In the genomic region with DNA sequence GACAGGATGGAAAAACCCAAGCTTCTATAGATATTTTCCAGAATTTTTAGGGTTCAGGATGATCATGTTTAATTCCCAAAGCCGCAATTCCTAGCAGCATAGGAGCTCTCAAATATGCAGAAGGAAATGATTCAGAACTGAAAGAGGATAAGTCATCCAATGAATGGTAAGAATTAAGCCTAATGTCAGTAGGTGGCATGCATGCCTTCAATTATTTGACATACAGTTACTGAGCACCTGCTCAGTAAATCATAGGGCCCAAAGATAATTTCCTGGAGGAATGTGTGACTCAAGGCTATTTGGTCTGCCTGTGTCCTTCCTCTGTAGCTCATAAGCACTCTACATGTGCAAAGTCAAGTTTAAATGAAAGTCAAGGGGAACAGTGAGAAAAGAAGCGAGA, we compare ENCODE assay signal across 18 cellular contexts.
DNase-seq lines count a peak whose midpoint lies in the region; ATAC-seq, FAIRE-seq and TF ChIP-seq lines count a peak whose summit lies in the region.
"Had no signal": no experiment of that assay in that cellular context is flagged by ENCODE, and none has a peak within 500 bp of the region (broad histone marks: within the 10 kb centered on the region; RNA-seq: fewer than 3 reads in every experiment).

No MANE protein-coding gene starts in this region.

- H3K4me3 Mint-ChIP-seq in CD4-positive, alpha-beta T cell, result no peak overlapping the region
- H3K4me3 Mint-ChIP-seq: H9 had no signal

- ATAC-seq in right lobe of liver, result peak in 3 of 4 donors; percentile 50 to 68 (median 58)
- ATAC-seq in CD4-positive, alpha-beta T cell (ENCODE audit: poor library complexity), result no peak
- ATAC-seq: gastroesophageal sphincter had no signal

- TF ChIP-seq POLR2A in right lobe of liver (IDR thresholded peaks at IDR 0.05) (no peak), uterus (IDR thresholded peaks at IDR 0.05) (no peak)

- intact Hi-C loops in right lobe of liver (cut with DNase I), result no loop called here
- intact Hi-C loops in kidney (cut with DNase I), result no loop called here
- intact Hi-C loops in CD4-positive, alpha-beta T cell (cut with DNase I, micrococcal nuclease), result no loop called here
- intact Hi-C loops in uterus (cut with DNase I; ENCODE audit: low total_unique reads), result no loop called here

- no peaks in the 10 kb centered on the region for H3K27me3 Mint-ChIP-seq in CD4-positive, alpha-beta T cell

- H3K4me1 ChIP-seq in right lobe of liver (peaks cover 0 to 7% (median under 1%) of the 10 kb centered on the region in 4 donors), kidney (ENCODE audit: control insufficient read depth in 1 of 2, insufficient read depth in 1 of 2, low read depth in 1 of 2, low read length in 2 of 2) (no peaks in the 10 kb centered on the region), uterus (no peaks in the 10 kb centered on the region)
- H3K4me1 ChIP-seq: gastroesophageal sphincter, prostate gland, upper lobe of left lung had no signal

- H3K36me3 ChIP-seq in right lobe of liver, result no peaks in the 10 kb centered on the region
- H3K36me3 ChIP-seq in kidney (ENCODE audit: control insufficient read depth in 1 of 2, insufficient read depth in 2 of 2, low read length in 2 of 2), result no peaks in the 10 kb centered on the region
- no peaks in the 10 kb centered on the region for H3K36me3 ChIP-seq in uterus
- H3K36me3 ChIP-seq: gastroesophageal sphincter, prostate gland, upper lobe of left lung had no signal

- no peaks in the 10 kb centered on the region for H3K9me3 ChIP-seq in right lobe of liver
- no peaks in the 10 kb centered on the region for H3K9me3 ChIP-seq in kidney (ENCODE audit: control insufficient read depth in 1 of 2, low read length in 2 of 2)
- no peaks in the 10 kb centered on the region for H3K9me3 ChIP-seq in CD4-positive, alpha-beta T cell (ENCODE audit: control insufficient read depth, low read length)
- no peaks in the 10 kb centered on the region for H3K9me3 ChIP-seq in uterus
- H3K9me3 ChIP-seq: gastroesophageal sphincter, prostate gland, upper lobe of left lung had no signal

- no peaks in the 10 kb centered on the region for H3K4me1 Mint-ChIP-seq in CD4-positive, alpha-beta T cell (ENCODE audit: low read depth)

- H3K27ac ChIP-seq in right lobe of liver, result no peak overlapping the region
- H3K27ac ChIP-seq in kidney (ENCODE audit: low read depth in 2 of 2, low read length in 2 of 2), result no peak overlapping the region
- no peak overlapping the region for H3K27ac ChIP-seq in CD4-positive, alpha-beta T cell (ENCODE audit: low read depth, low read length)
- no peak overlapping the region for H3K27ac ChIP-seq in uterus
- H3K27ac ChIP-seq: gastroesophageal sphincter, prostate gland, upper lobe of left lung had no signal

- no peak overlapping the region for H3K9ac ChIP-seq in kidney (ENCODE audit: low read length in 2 of 2)

- H3K36me3 Mint-ChIP-seq in CD4-positive, alpha-beta T cell (ENCODE audit: low read depth), result no peaks in the 10 kb centered on the region

- WGBS in right lobe of liver (ENCODE audit: insufficient coverage, low coverage, low lambda C conversion rate, missing lambda C conversion rate), result 89% methylated on average over 2 of the region's 2 CpGs

- H3K27ac Mint-ChIP-seq in CD4-positive, alpha-beta T cell, result no peak overlapping the region

- no peak for TF ChIP-seq CTCF in AG10803 (conservative IDR thresholded peaks at IDR 0.05; ENCODE audit: low read length)
- TF ChIP-seq CTCF in right lobe of liver (IDR thresholded peaks at IDR 0.05), result peak in 3 of 4 donors; percentile 11 to 23 (median 12)
- no peak for TF ChIP-seq CTCF in kidney (IDR thresholded peaks at IDR 0.05; ENCODE audit: borderline replicate concordance, extremely low read depth, insufficient read depth)
- TF ChIP-seq CTCF in CD4-positive, alpha-beta T cell (IDR thresholded peaks at IDR 0.05), result no peak
- no peak for TF ChIP-seq CTCF in uterus (IDR thresholded peaks at IDR 0.05)

- POLR2A ChIA-PET in CD4-positive, alpha-beta T cell (lab: Charles Lee), result no interaction called here

- FAIRE-seq in kidney (lab: Jason Lieb, UNC), result no peak
- FAIRE-seq: islet of Langerhans had no signal

- CTCF ChIA-PET in CD4-positive, alpha-beta T cell (lab: Charles Lee), result no interaction called here

- H3K4me3 ChIP-seq in AG10803 (ENCODE audit: low read length) (no peak overlapping the region), right lobe of liver (no peak overlapping the region), kidney (ENCODE audit: low read length in 2 of 2) (no peak overlapping the region), uterus (no peak overlapping the region)
- H3K4me3 ChIP-seq: gastroesophageal sphincter, prostate gland, upper lobe of left lung had no signal

- no peaks in the 10 kb centered on the region for H3K9me3 Mint-ChIP-seq in CD4-positive, alpha-beta T cell
- H3K9me3 Mint-ChIP-seq: H9 had no signal

- H3K27me3 ChIP-seq in right lobe of liver (no peaks in the 10 kb centered on the region), uterus (no peaks in the 10 kb centered on the region)
- no peaks in the 10 kb centered on the region for H3K27me3 ChIP-seq in CD4-positive, alpha-beta T cell (ENCODE audit: control insufficient read depth, insufficient read depth, low read length)
- H3K27me3 ChIP-seq: gastroesophageal sphincter, upper lobe of left lung had no signal

- DNase-seq in AG10803 (ENCODE audit: low read depth) (peak; percentile 86), HT1080 (ENCODE audit: low read depth) (peak; percentile 96), amniotic epithelial cell (ENCODE audit: low read depth) (peak; percentile 67), right lobe of liver (no peak), kidney (no peak), uterus (no peak)
- no peak for DNase-seq in CD4-positive, alpha-beta T cell
- no peak for DNase-seq in activated effector memory CD4-positive, alpha-beta T cell treated with anti-CD3 and anti-CD28 coated beads, Interleukin-2, amount 50 U/mL, for 16 hours
- DNase-seq: activated CD4-positive, alpha-beta T cell treated with anti-CD3 and anti-CD28 coated beads, Interleukin-2, amount 50 U/mL, for 48 hours; C1 segment of cervical spinal cord; H9; NCI-H446 treated with DMSO at 0.1 percent for 48 hours; RPMI8226; stimulated activated CD4-positive, alpha-beta T cell treated with anti-CD3 and anti-CD28 coated beads, Interleukin-2, amount 100 ng/mL, for 24 hours; upper lobe of left lung had no signal

Comparison
In these comparisons a context has a peak if more than half of its experiments do, and no peak if none do; other contexts are left out.
1. DNase-seq: peak in AG10803 (single experiment), HT1080 (single experiment) and amniotic epithelial cell (single experiment); none in right lobe of liver (0 of 3), kidney (single experiment), CD4-positive, alpha-beta T cell (0 of 10), uterus (0 of 2) and activated effector memory CD4-positive, alpha-beta T cell treated with anti-CD3 and anti-CD28 coated beads, Interleukin-2, amount 50 U/mL, for 16 hours (single experiment).
2. CTCF ChIP-seq: peak in right lobe of liver (3 of 4); none in AG10803 (single experiment), kidney (single experiment), CD4-positive, alpha-beta T cell (single experiment) and uterus (0 of 4).